In genomic region chr5:180548563-180548962, GRCh38 we compare ENCODE assay signal across 2 cellular contexts.
TF ChIP-seq lines count a peak whose summit lies in the region.

No MANE protein-coding gene starts in this region.

TF ChIP-seq in A549, 52 proteins besides CTCF, POLR2A, EP300 and RAD21:
- peak; percentile 95 for TF ChIP-seq MAFK (IDR thresholded peaks at IDR 0.05; ENCODE audit: partially characterized antibody)
- TF ChIP-seq ELK1 (IDR thresholded peaks at IDR 0.05; ENCODE audit: low read depth, low read length): no peak
- no peak for TF ChIP-seq PBX3 (IDR thresholded peaks at IDR 0.05)

TF ChIP-seq in GM23338, 12 proteins besides CTCF, POLR2A, EP300 and RAD21:
- TF ChIP-seq EZH2phosphoT487 (IDR thresholded peaks at IDR 0.05; ENCODE audit: unreplicated experiment): no peak
- TF ChIP-seq POLR2AphosphoS5 (IDR thresholded peaks at IDR 0.05; ENCODE audit: low read depth): no peak
- TF ChIP-seq NANOG (IDR thresholded peaks at IDR 0.05; ENCODE audit: borderline replicate concordance): no peak
